In the genomic region with DNA sequence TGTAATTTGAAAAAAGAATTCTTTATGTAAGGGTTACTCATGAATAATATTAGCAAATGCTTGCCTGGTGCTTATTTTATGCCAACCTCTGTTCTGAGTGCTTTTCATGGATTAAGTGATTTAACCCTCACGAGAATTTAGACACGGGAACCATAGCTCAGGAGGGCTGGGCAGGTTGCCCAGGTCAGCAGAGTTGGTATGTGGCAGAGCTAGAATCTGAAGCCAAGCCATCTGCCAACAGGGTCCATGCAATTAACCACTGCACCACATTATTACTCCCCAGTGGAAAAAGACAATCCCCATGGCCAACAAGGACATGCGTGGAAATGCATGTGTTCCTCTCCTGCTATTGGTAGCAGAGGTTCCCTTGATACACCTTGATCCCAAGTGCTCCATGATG, we compare ENCODE assay signal across 16 cellular contexts.
DNase-seq lines count a peak whose midpoint lies in the region; ATAC-seq and TF ChIP-seq lines count a peak whose summit lies in the region.
"Had no signal": no experiment of that assay in that cellular context is flagged by ENCODE, and none has a peak within 500 bp of the region (broad histone marks: within the 10 kb centered on the region; RNA-seq: fewer than 3 reads in every experiment).

No MANE protein-coding gene starts in this region.

- ATAC-seq in HG03378 (IDR thresholded peaks at IDR 0.05; ENCODE audit: unreplicated experiment), result no peak
- ATAC-seq in GM21529 (IDR thresholded peaks at IDR 0.05; ENCODE audit: unreplicated experiment), result no peak
- ATAC-seq: GM23338 had no signal

- no peak for TF ChIP-seq CTCF in C4-2B (conservative IDR thresholded peaks at IDR 0.05)

- DNase-seq in DMS79 treated with DMSO at 0.1 percent for 48 hours (lab: John Stamatoyannopoulos, UW), result peak; percentile 80
- peak; percentile 11 for DNase-seq in RPMI7951 (ENCODE audit: low read depth)
- DNase-seq in myocyte (ENCODE audit: low read depth), result peak; percentile 77
- DNase-seq in AG08395 (ENCODE audit: low spot score), result no peak
- DNase-seq: CD4-positive, alpha-beta T cell; COR-L47; NCI-H1417 treated with DMSO at 0.1 percent for 48 hours; NCI-H1930; NCI-H82; RPMI8226; SHP77 had no signal

- H3K27ac ChIP-seq in C4-2B, result peak overlapping the region; percentile 55
- H3K27ac ChIP-seq: KMS-11 had no signal
